In genomic region chr12:50924131-50924438, GRCh38 we compare ENCODE assay signal across 9 cellular contexts. TPM values are rescaled to one million over a fixed set of nuclear protein-coding genes. Genes with fewer than 3 reads are reported as not detected.
DNase-seq lines count a peak whose midpoint lies in the region; ATAC-seq and TF ChIP-seq lines count a peak whose summit lies in the region.
"Had no signal": no experiment of that assay in that cellular context is flagged by ENCODE, and none has a peak within 500 bp of the region (broad histone marks: within the 10 kb centered on the region; RNA-seq: fewer than 3 reads in every experiment).

No MANE protein-coding gene starts in this region.

- CTCF ChIA-PET in GM10248 (lab: Yijun Ruan, JAX): interaction anchor here (1.0 to 1.3 kb wide), 3 partner anchors 37 to 104 kb away, joined by 3 read pairs; no protein-coding TSS in a partner anchor

- H3K27me3 Mint-ChIP-seq in T-helper 2 cell treated with Interferon-gamma antibody and Interleukin-4, amounts not matched to agents 5 μg/mL and 100 μg/mL, for 36 hours (ENCODE audit: low read depth): no peaks in the 10 kb centered on the region
- H3K27me3 Mint-ChIP-seq in activated naive CD8-positive, alpha-beta T cell: no peaks in the 10 kb centered on the region

- POLR2A ChIA-PET in GM10248 (lab: Yijun Ruan, JAX): no interaction called here

- no peak for TF ChIP-seq CTCF in thyroid gland (IDR thresholded peaks at IDR 0.05)
- no peak for TF ChIP-seq CTCF in GM10248 (IDR thresholded peaks at IDR 0.05; ENCODE audit: control extremely low read depth, extremely low read depth, low read depth, missing control alignments)

- peaks cover 24 to 28% of the 10 kb centered on the region in 2 donors for H3K4me1 ChIP-seq in thyroid gland

- ATAC-seq in GM18498 (IDR thresholded peaks at IDR 0.05; ENCODE audit: unreplicated experiment): no peak

- 0 to 2% methylated on average over 4 of the region's 4 CpGs for WGBS in thyroid gland, 2 donors

- peak in 1 of 2 donors; percentile 59 for TF ChIP-seq POLR2A in thyroid gland (IDR thresholded peaks at IDR 0.05)

- H3K27me3 ChIP-seq in thyroid gland: no peaks in the 10 kb centered on the region

- H3K9me3 Mint-ChIP-seq in T-helper 2 cell treated with Interferon-gamma antibody and Interleukin-4, amounts not matched to agents 5 μg/mL and 100 μg/mL, for 36 hours: no peaks in the 10 kb centered on the region
- no peaks in the 10 kb centered on the region for H3K9me3 Mint-ChIP-seq in activated naive CD8-positive, alpha-beta T cell (ENCODE audit: low read depth)

- intact Hi-C loops in thyroid gland (cut with DNase I): loop anchor here (5.0 kb wide), 1 partner anchor 103 kb away; the partner anchor contains the start of gene SLC11A2

- H3K4me1 Mint-ChIP-seq in T-helper 2 cell treated with Interferon-gamma antibody and Interleukin-4, amounts not matched to agents 5 μg/mL and 100 μg/mL, for 36 hours (ENCODE audit: low read depth): peaks cover 22% of the 10 kb centered on the region
- H3K4me1 Mint-ChIP-seq in activated naive CD8-positive, alpha-beta T cell (ENCODE audit: low read depth): peaks cover 45% of the 10 kb centered on the region

- H3K36me3 ChIP-seq in thyroid gland: peaks cover 0 to 7% of the 10 kb centered on the region in 2 donors

- peak overlapping the region; percentile 55 for H3K4me3 Mint-ChIP-seq in T-helper 2 cell treated with Interferon-gamma antibody and Interleukin-4, amounts not matched to agents 5 μg/mL and 100 μg/mL, for 36 hours
- H3K4me3 Mint-ChIP-seq in activated naive CD8-positive, alpha-beta T cell: peak overlapping the region; percentile 79

- H3K27ac Mint-ChIP-seq in T-helper 2 cell treated with Interferon-gamma antibody and Interleukin-4, amounts not matched to agents 5 μg/mL and 100 μg/mL, for 36 hours: peak overlapping the region; percentile 23
- H3K27ac Mint-ChIP-seq in activated naive CD8-positive, alpha-beta T cell: peak overlapping the region; percentile 76

- H3K27ac ChIP-seq in thyroid gland: peak overlapping the region; percentile 95 to 99 (median 98)

- H3K9me3 ChIP-seq in thyroid gland: no peaks in the 10 kb centered on the region

- no peaks in the 10 kb centered on the region for H3K36me3 Mint-ChIP-seq in T-helper 2 cell treated with Interferon-gamma antibody and Interleukin-4, amounts not matched to agents 5 μg/mL and 100 μg/mL, for 36 hours (ENCODE audit: low read depth)
- H3K36me3 Mint-ChIP-seq in activated naive CD8-positive, alpha-beta T cell: no peaks in the 10 kb centered on the region

- H3K4me3 ChIP-seq in thyroid gland (replicated peaks in 1 of 3): peak overlapping the region in 1 of 3 donors; percentile 80

- no peak for DNase-seq in T-helper 2 cell treated with Interferon-gamma antibody and Interleukin-4, amounts not matched to agents 5 μg/mL and 100 μg/mL, for 36 hours (ENCODE audit: low spot score)
- DNase-seq in T-helper 2 cell (no peak), kidney glomerular epithelial cell (lab: John Stamatoyannopoulos, UW) (peak; percentile 32), thyroid gland (no peak), retina (no peak), GM10248 (ENCODE audit: extremely low spot score) (no peak)

RNA-seq across cellular contexts. Expression of gene HIGD1C, which starts 28.3 kb away (rescaled TPM):
- total RNA-seq in thyroid gland: not detected
- total RNA-seq: subcutaneous adipose tissue had no signal
